Comparison of ENCODE assay signal across 30 cellular contexts in the genomic region with DNA sequence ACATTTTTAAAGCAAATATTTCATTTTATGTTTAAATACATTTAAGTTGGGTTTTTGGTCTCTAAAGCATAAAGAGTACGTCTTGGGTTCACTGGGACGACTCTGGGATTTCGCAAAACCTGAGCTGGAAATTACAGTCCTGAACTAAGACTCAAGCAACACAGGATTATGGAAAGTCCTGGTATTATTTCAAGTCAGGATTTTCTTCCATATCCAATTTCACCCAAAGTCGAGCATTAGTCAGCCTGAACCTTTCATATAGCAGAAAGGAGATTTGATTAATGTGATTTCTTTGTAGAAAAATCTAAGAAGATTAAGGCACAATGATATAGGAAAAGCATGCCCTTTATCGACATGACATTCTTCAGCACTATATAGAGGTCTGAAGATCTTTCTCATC.
"Had no signal": no experiment of that assay in that cellular context is flagged by ENCODE, and none has a peak within 500 bp of the region (broad histone marks: within the 10 kb centered on the region; RNA-seq: fewer than 3 reads in every experiment).

No MANE protein-coding gene starts in this region.

- H3K4me1 ChIP-seq: SJCRH30 had no signal

- FAIRE-seq: K562 had no signal

- H3K27me3 ChIP-seq: brain microvascular endothelial cell, SJCRH30 had no signal

- H3K9me3 ChIP-seq: SJCRH30 had no signal

- H3K27ac Mint-ChIP-seq: activated CD4-positive, alpha-beta T cell treated with anti-CD3 and anti-CD28 coated beads, Interleukin-2, amount 10 ng/mL, durations not matched to agents 24 days and 14 days; activated CD8-positive, alpha-beta T cell treated with anti-CD3 and anti-CD28 coated beads, Interleukin-2, amount 10 ng/mL, durations not matched to agents 7 days and 5 days; activated naive CD4-positive, alpha-beta T cell treated with anti-CD3 and anti-CD28 coated beads, Interleukin-2, amount 50 U/mL, for 24 hours; activated naive CD8-positive, alpha-beta T cell treated with anti-CD3 and anti-CD28 coated beads, Interleukin-2, amount 10 ng/mL, durations not matched to agents 7 days and 5 days; activated T-cell treated with anti-CD3 and anti-CD28 coated beads, Interleukin-2, amount 50 U/mL, for 24 hours; activated T-helper 2 cell treated with anti-CD3 and anti-CD28 coated beads, Interferon-gamma antibody, Interleukin-2, Interleukin-4, amounts not matched to agents 10 μg/mL and 5 μg/mL and 100 μg/mL, durations not matched to agents 14 hours and 24 hours and 36 hours had no signal

- H3K36me3 Mint-ChIP-seq: activated naive CD8-positive, alpha-beta T cell treated with anti-CD3 and anti-CD28 coated beads, Interleukin-2, amount 10 ng/mL, durations not matched to agents 7 days and 5 days had no signal

- H3K36me3 ChIP-seq: brain microvascular endothelial cell, SJCRH30, WERI-Rb-1 had no signal

- DNase-seq: activated CD4-positive, alpha-beta T cell treated with anti-CD3 and anti-CD28 coated beads, Interleukin-2, amount 10 ng/mL, durations not matched to agents 24 days and 14 days; activated CD4-positive, alpha-beta T cell treated with anti-CD3 and anti-CD28 coated beads, Interleukin-2, amount 50 U/mL, for 4 hours; activated CD4-positive, CD25-positive, alpha-beta regulatory T cell; activated CD8-positive, alpha-beta T cell treated with anti-CD3 and anti-CD28 coated beads, Interleukin-2, amount 10 ng/mL, durations not matched to agents 7 days and 5 days; activated gamma-delta T cell; activated naive CD4-positive, alpha-beta T cell treated with Interleukin-2 at 50 U/mL for 16 hours; activated naive CD8-positive, alpha-beta T cell treated with anti-CD3 and anti-CD28 coated beads, Interleukin-2, amount 10 ng/mL, durations not matched to agents 7 days and 5 days; activated T-cell treated with anti-CD3 and anti-CD28 coated beads, Interleukin-2, amount 50 U/mL, for 24 hours; amniotic stem cell; aorta; brain microvascular endothelial cell; central memory CD4-positive, alpha-beta T cell; NCI-H1048; NCI-H1105 treated with DMSO at 0.1 percent for 48 hours; NCI-H1436; NCI-H1694; NCI-H1930; NCI-H2081 treated with DMSO at 0.1 percent for 48 hours; NCI-H345; NCI-H526; NCI-H774; SHP77; SJCRH30; T1000; WERI-Rb-1 had no signal

- ATAC-seq: activated CD8-positive, alpha-beta T cell treated with anti-CD3 and anti-CD28 coated beads, Interleukin-2, amount 10 ng/mL, durations not matched to agents 7 days and 5 days; K562; Panc1 had no signal

- H3K9me3 Mint-ChIP-seq: activated CD4-positive, alpha-beta T cell treated with anti-CD3 and anti-CD28 coated beads, Interleukin-2, amount 10 ng/mL, durations not matched to agents 24 days and 14 days; activated naive CD8-positive, alpha-beta T cell treated with anti-CD3 and anti-CD28 coated beads, Interleukin-2, amount 10 ng/mL, durations not matched to agents 7 days and 5 days; activated T-cell treated with anti-CD3 and anti-CD28 coated beads, Interleukin-2, amount 50 U/mL, for 24 hours; activated T-helper 2 cell treated with anti-CD3 and anti-CD28 coated beads, Interferon-gamma antibody, Interleukin-2, Interleukin-4, amounts not matched to agents 10 μg/mL and 5 μg/mL and 100 μg/mL, durations not matched to agents 14 hours and 24 hours and 36 hours had no signal

- H3K4me1 Mint-ChIP-seq: activated CD4-positive, alpha-beta T cell treated with anti-CD3 and anti-CD28 coated beads, Interleukin-2, amount 10 ng/mL, durations not matched to agents 24 days and 14 days; activated naive CD4-positive, alpha-beta T cell treated with anti-CD3 and anti-CD28 coated beads, Interleukin-2, amount 50 U/mL, for 24 hours; activated naive CD8-positive, alpha-beta T cell treated with anti-CD3 and anti-CD28 coated beads, Interleukin-2, amount 10 ng/mL, durations not matched to agents 7 days and 5 days had no signal

- H3K4me3 ChIP-seq: K562, SJCRH30, SK-N-MC had no signal

- H3K27ac ChIP-seq: brain microvascular endothelial cell, SJCRH30, SK-N-MC, WERI-Rb-1 had no signal

- H3K4me3 Mint-ChIP-seq: activated CD4-positive, alpha-beta T cell treated with anti-CD3 and anti-CD28 coated beads, Interleukin-2, amount 10 ng/mL, durations not matched to agents 24 days and 14 days; activated CD8-positive, alpha-beta T cell treated with anti-CD3 and anti-CD28 coated beads, Interleukin-2, amount 10 ng/mL, durations not matched to agents 7 days and 5 days; activated naive CD4-positive, alpha-beta T cell treated with anti-CD3 and anti-CD28 coated beads, Interleukin-2, amount 50 U/mL, for 24 hours; activated naive CD8-positive, alpha-beta T cell treated with anti-CD3 and anti-CD28 coated beads, Interleukin-2, amount 10 ng/mL, durations not matched to agents 7 days and 5 days; activated T-cell treated with anti-CD3 and anti-CD28 coated beads, Interleukin-2, amount 50 U/mL, for 24 hours had no signal
